1 cellular context compared by ENCODE assay signal in genomic region chr3:196684548-196685407, GRCh38.
TF ChIP-seq lines count a peak whose summit lies in the region.

No MANE protein-coding gene starts in this region.

TF ChIP-seq in endothelial cell of umbilical vein, 7 proteins besides CTCF, POLR2A, EP300 and RAD21:
- TF ChIP-seq, protein P1, sequence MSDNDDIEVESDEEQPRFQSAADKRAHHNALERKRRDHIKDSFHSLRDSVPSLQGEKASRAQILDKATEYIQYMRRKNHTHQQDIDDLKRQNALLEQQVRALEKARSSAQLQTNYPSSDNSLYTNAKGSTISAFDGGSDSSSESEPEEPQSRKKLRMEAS (IDR thresholded peaks at IDR 0.05; ENCODE audit: insufficient read depth, insufficient read length), result no peak
- TF ChIP-seq JUN (IDR thresholded peaks at IDR 0.05; ENCODE audit: borderline replicate concordance, insufficient read depth, insufficient read length, low read depth), result no peak
- no peak for TF ChIP-seq POLR2AphosphoS5 (IDR thresholded peaks at IDR 0.05; ENCODE audit: insufficient read depth, low read depth, low read length)
- TF ChIP-seq MYC (IDR thresholded peaks at IDR 0.05; ENCODE audit: low read depth, low read length), result no peak
- TF ChIP-seq EZH2 (IDR thresholded peaks at IDR 0.05; ENCODE audit: borderline replicate concordance, low read depth, low read length, severe bottlenecking), result no peak
- TF ChIP-seq FOS (IDR thresholded peaks at IDR 0.05; ENCODE audit: borderline replicate concordance, insufficient read depth, low read length), result no peak
- no peak for TF ChIP-seq GATA2 (IDR thresholded peaks at IDR 0.05; ENCODE audit: insufficient read depth, insufficient read length, low read depth, low read length)
